17 cellular contexts compared by ENCODE assay signal in the genomic region with DNA sequence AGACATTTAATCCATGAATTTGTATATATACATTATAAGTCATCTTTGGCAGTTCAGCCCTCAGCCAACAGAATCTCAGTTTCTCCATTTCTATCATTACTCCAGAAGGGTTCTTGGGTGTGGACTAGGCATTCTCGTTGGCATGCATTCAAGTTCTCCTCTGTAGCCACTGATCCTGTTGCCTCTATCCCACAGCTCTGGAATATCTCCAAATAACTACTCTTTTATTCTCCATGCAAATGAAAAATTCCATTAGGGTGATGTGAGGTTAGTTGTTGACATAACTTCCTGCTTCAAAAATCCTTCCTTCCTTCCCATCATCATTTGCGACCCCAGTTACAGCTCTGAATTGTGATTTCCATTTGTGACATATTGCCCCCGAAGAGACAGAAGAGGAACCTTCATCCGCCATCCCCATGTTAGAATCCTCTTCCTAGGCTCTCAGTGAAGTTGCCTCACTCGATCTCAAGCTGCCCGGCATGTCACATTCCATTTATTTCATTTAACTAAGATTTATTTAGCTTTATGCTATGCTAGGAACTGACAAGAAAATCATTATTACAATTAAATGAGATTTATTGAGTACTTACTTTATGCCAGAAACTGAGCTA.
DNase-seq lines count a peak whose midpoint lies in the region; ATAC-seq and TF ChIP-seq lines count a peak whose summit lies in the region.
"Had no signal": no experiment of that assay in that cellular context is flagged by ENCODE, and none has a peak within 500 bp of the region (broad histone marks: within the 10 kb centered on the region; RNA-seq: fewer than 3 reads in every experiment).

No MANE protein-coding gene starts in this region.

- H3K27ac ChIP-seq in breast epithelium (no peak overlapping the region), SK-N-SH (ENCODE audit: low read depth in 2 of 2, low read length in 1 of 2) (no peak overlapping the region), coronary artery (no peak overlapping the region)
- H3K27ac ChIP-seq: 22Rv1, pancreas, testis had no signal

- no peaks in the 10 kb centered on the region for H3K79me2 ChIP-seq in SK-N-SH (ENCODE audit: insufficient read depth)

- no peak overlapping the region for H3K27ac Mint-ChIP-seq in MCF 10A (ENCODE audit: low read depth, unreplicated experiment)
- H3K27ac Mint-ChIP-seq: mesothelial cell of epicardium had no signal

- no peak for ATAC-seq in left cardiac atrium
- ATAC-seq in GM18909 (IDR thresholded peaks at IDR 0.05; ENCODE audit: poor library complexity, unreplicated experiment) = no peak
- ATAC-seq: K562, pancreas had no signal

- no peak overlapping the region for H3K4me2 ChIP-seq in SK-N-SH

- no peak for TF ChIP-seq CTCF in MCF 10A (IDR thresholded peaks at IDR 0.05; ENCODE audit: unreplicated experiment)
- TF ChIP-seq CTCF in breast epithelium (IDR thresholded peaks at IDR 0.05) = no peak
- TF ChIP-seq CTCF in SK-N-SH (IDR thresholded peaks at IDR 0.05) = no peak
- TF ChIP-seq CTCF in fibroblast of villous mesenchyme (IDR thresholded peaks at IDR 0.05; ENCODE audit: insufficient read depth, low read depth, low read length) = no peak
- TF ChIP-seq CTCF in coronary artery (IDR thresholded peaks at IDR 0.05) = no peak

- H3K4me3 Mint-ChIP-seq in MCF 10A (ENCODE audit: unreplicated experiment) = no peak overlapping the region
- H3K4me3 Mint-ChIP-seq: mesothelial cell of epicardium had no signal

- peak; percentile 31 for DNase-seq in MCF 10A (ENCODE audit: unreplicated experiment)
- no peak for DNase-seq in breast epithelium (ENCODE audit: low spot score in 2 of 2)
- no peak for DNase-seq in SK-N-SH
- peak; percentile 12 for DNase-seq in fibroblast of villous mesenchyme (ENCODE audit: low read depth)
- no peak for DNase-seq in left cardiac atrium
- DNase-seq in HuH-7.5 (ENCODE audit: low spot score) = no peak
- DNase-seq in coronary artery (ENCODE audit: low spot score) = no peak
- DNase-seq: activated effector memory CD4-positive, alpha-beta T cell treated with anti-CD3 and anti-CD28 coated beads, Interleukin-2, amount 50 U/mL, for 16 hours; Calu3; NCI-H1694; NCI-H748 treated with DMSO at 0.1 percent for 48 hours; pancreas; testis had no signal

- H3K27me3 ChIP-seq in breast epithelium = no peaks in the 10 kb centered on the region
- H3K27me3 ChIP-seq in SK-N-SH (ENCODE audit: insufficient read depth) = no peaks in the 10 kb centered on the region
- H3K27me3 ChIP-seq: pancreas, testis had no signal

- H4K20me1 ChIP-seq in SK-N-SH (ENCODE audit: insufficient read depth) = no peaks in the 10 kb centered on the region

- H3K9me3 ChIP-seq in breast epithelium (no peaks in the 10 kb centered on the region), SK-N-SH (no peaks in the 10 kb centered on the region)
- H3K9me3 ChIP-seq: pancreas, testis had no signal

- TF ChIP-seq RAD21 in SK-N-SH (IDR thresholded peaks at IDR 0.05; ENCODE audit: low read length) = no peak

- H3K36me3 ChIP-seq in breast epithelium (no peaks in the 10 kb centered on the region), SK-N-SH (replicated peaks in 1 of 2; ENCODE audit: control insufficient read depth in 1 of 2, insufficient read depth in 2 of 2, low read length in 1 of 2) (no peaks in the 10 kb centered on the region)
- H3K36me3 ChIP-seq: pancreas had no signal

- no peak for TF ChIP-seq POLR2A in breast epithelium (IDR thresholded peaks at IDR 0.05)

- CTCF ChIA-PET in MCF 10A (lab: Yijun Ruan, JAX) = interaction anchor here (1.1 kb wide), 1 partner anchor 37 kb away, joined by 4 read pairs; no protein-coding TSS in a partner anchor
- CTCF ChIA-PET in SK-N-SH (lab: Yijun Ruan, JAX) = interaction anchor here (0.9 kb wide), 1 partner anchor 37 kb away, joined by 3 read pairs; no protein-coding TSS in a partner anchor

- H2AFZ ChIP-seq in SK-N-SH (ENCODE audit: low read depth) = no peak overlapping the region

- no peaks in the 10 kb centered on the region for H3K27me3 Mint-ChIP-seq in MCF 10A (ENCODE audit: insufficient read depth, unreplicated experiment)

- H3K4me1 Mint-ChIP-seq in MCF 10A (ENCODE audit: insufficient read depth, unreplicated experiment) = no peaks in the 10 kb centered on the region
- H3K4me1 Mint-ChIP-seq: mesothelial cell of epicardium had no signal

- H3K9ac ChIP-seq in SK-N-SH = no peak overlapping the region

- intact Hi-C loops in MCF 10A (cut with micrococcal nuclease) (no loop called here), breast epithelium (cut with DNase I; ENCODE audit: low total_unique reads) (no loop called here), left cardiac atrium (cut with DNase I) (no loop called here)

- BruUV-seq in MCF 10A (replicated peaks; lab: Mats Ljungman, UMichigan) = no TSS peak

- TF ChIP-seq EP300 in SK-N-SH (IDR thresholded peaks at IDR 0.05; ENCODE audit: borderline replicate concordance in 1 of 2, low read depth in 1 of 2, low read length in 1 of 2) = no peak

- no peaks in the 10 kb centered on the region for H3F3A ChIP-seq in SK-N-SH (replicated peaks; ENCODE audit: insufficient read depth)

- H3K4me1 ChIP-seq in breast epithelium (no peaks in the 10 kb centered on the region), SK-N-SH (ENCODE audit: control insufficient read depth in 1 of 2, insufficient read depth in 2 of 2, low read depth in 1 of 2, low read length in 1 of 2) (no peaks in the 10 kb centered on the region; a peak in 1 of 4 replicates)
- H3K4me1 ChIP-seq: pancreas, testis had no signal

- H3K4me3 ChIP-seq in breast epithelium (no peak overlapping the region), SK-N-SH (ENCODE audit: low read depth in 2 of 2, low read length in 1 of 2) (no peak overlapping the region), fibroblast of villous mesenchyme (ENCODE audit: low read depth, low read length) (no peak overlapping the region), coronary artery (no peak overlapping the region)
- H3K4me3 ChIP-seq: K562, pancreas, testis had no signal

- 80% methylated on average over 6 of the region's 6 CpGs for WGBS in SK-N-SH (ENCODE audit: low lambda C conversion rate)

- no peaks in the 10 kb centered on the region for H3K36me3 Mint-ChIP-seq in MCF 10A (ENCODE audit: insufficient read depth, unreplicated experiment)
- H3K36me3 Mint-ChIP-seq: mesothelial cell of epicardium had no signal

- H3K9me2 ChIP-seq in SK-N-SH = no peaks in the 10 kb centered on the region

- H3K9me3 Mint-ChIP-seq in MCF 10A (ENCODE audit: unreplicated experiment) = no peaks in the 10 kb centered on the region
- H3K9me3 Mint-ChIP-seq: mesothelial cell of epicardium had no signal

- POLR2A ChIA-PET in MCF 10A (lab: Yijun Ruan, JAX) (interaction anchor here (1.6 kb wide), 1 partner anchor 12 kb away, joined by 4 read pairs; no protein-coding TSS in a partner anchor), SK-N-SH (lab: Yijun Ruan, JAX) (no interaction called here)

TF ChIP-seq in SK-N-SH, 30 proteins besides CTCF, POLR2A, EP300 and RAD21:
- TF ChIP-seq TAF1 (IDR thresholded peaks at IDR 0.05; ENCODE audit: borderline replicate concordance, low read depth, low read length) (no peak), NFIC (IDR thresholded peaks at IDR 0.05; ENCODE audit: borderline replicate concordance) (peak; percentile 28; the same call in 1 of the 2 replicates)

Comparison
In these comparisons a context has a peak if more than half of its experiments do, and no peak if none do; other contexts are left out.
1. DNase-seq: peak in MCF 10A (single experiment) and fibroblast of villous mesenchyme (single experiment); none in breast epithelium (0 of 2), SK-N-SH (single experiment), left cardiac atrium (single experiment), HuH-7.5 (single experiment) and coronary artery (single experiment).